ENCODE assay signal across 29 cellular contexts in genomic region chr3:110341047-110341446, GRCh38.
DNase-seq lines count a peak whose midpoint lies in the region; ATAC-seq, FAIRE-seq and TF ChIP-seq lines count a peak whose summit lies in the region.
"Had no signal": no experiment of that assay in that cellular context is flagged by ENCODE, and none has a peak within 500 bp of the region (broad histone marks: within the 10 kb centered on the region; RNA-seq: fewer than 3 reads in every experiment).

No MANE protein-coding gene starts in this region.

- H3K9me3 ChIP-seq in A549 = peaks cover 29% of the 10 kb centered on the region; the same call in 2 of the 3 replicates
- H3K9me3 ChIP-seq in upper lobe of left lung = peaks cover 0 to 6% (median 0%) of the 10 kb centered on the region in 4 donors

- H3K4me1 ChIP-seq in A549 (peaks cover 30% of the 10 kb centered on the region), upper lobe of left lung (no peaks in the 10 kb centered on the region)
- H3K4me1 ChIP-seq: esophagus muscularis mucosa, heart right ventricle, lower lobe of right lung, spleen had no signal

- TF ChIP-seq CTCF in A549 (IDR thresholded peaks at IDR 0.05) = no peak
- TF ChIP-seq CTCF in HFFc6 (IDR thresholded peaks at IDR 0.05) = no peak
- TF ChIP-seq CTCF in foreskin fibroblast (IDR thresholded peaks at IDR 0.05; ENCODE audit: low read depth, low read length) = no peak
- no peak for TF ChIP-seq CTCF in upper lobe of left lung (IDR thresholded peaks at IDR 0.05)

- no peaks in the 10 kb centered on the region for H3K36me3 ChIP-seq in upper lobe of left lung
- H3K36me3 ChIP-seq: esophagus muscularis mucosa, heart right ventricle, lower lobe of right lung, spleen had no signal

- POLR2A ChIA-PET in A549 (lab: Yijun Ruan, JAX) = no interaction called here

- H3K27ac Mint-ChIP-seq in HFFc6 = peak overlapping the region; percentile 19
- H3K27ac Mint-ChIP-seq: GM23338; immature natural killer cell; T-helper 2 cell treated with Interferon-gamma antibody and Interleukin-4, amounts not matched to agents 5 μg/mL and 100 μg/mL, for 36 hours; WTC11 had no signal

- WGBS in A549 (ENCODE audit: missing lambda C conversion rate) = 90% methylated on average over 2 of the region's 2 CpGs
- WGBS in upper lobe of left lung, 2 donors = 86 to 90% methylated on average over 2 of the region's 2 CpGs

- peaks cover 23% of the 10 kb centered on the region for H3K36me3 Mint-ChIP-seq in HFFc6 (ENCODE audit: low read depth)
- H3K36me3 Mint-ChIP-seq: immature natural killer cell had no signal

- peaks cover 47% of the 10 kb centered on the region for H3K4me1 Mint-ChIP-seq in HFFc6 (ENCODE audit: low read depth)
- H3K4me1 Mint-ChIP-seq: GM23338, immature natural killer cell, WTC11 had no signal

- no peak for TF ChIP-seq RAD21 in A549 (conservative IDR thresholded peaks at IDR 0.05 in 1 of 2, IDR thresholded peaks at IDR 0.05 in 1 of 2)

- peaks cover 19% of the 10 kb centered on the region for H3K9me3 Mint-ChIP-seq in HFFc6
- H3K9me3 Mint-ChIP-seq: T-helper 2 cell treated with Interferon-gamma antibody and Interleukin-4, amounts not matched to agents 5 μg/mL and 100 μg/mL, for 36 hours had no signal

- peak; percentile 32 for FAIRE-seq in A549 (lab: Jason Lieb, UNC)
- FAIRE-seq: GM12878, GM19239, K562, urothelium cell line had no signal

- no peaks in the 10 kb centered on the region for H3K27me3 ChIP-seq in upper lobe of left lung
- H3K27me3 ChIP-seq: esophagus muscularis mucosa, heart right ventricle, spleen had no signal

- ATAC-seq in A549 = no peak
- no peak for ATAC-seq in GM18517 (IDR thresholded peaks at IDR 0.05; ENCODE audit: unreplicated experiment)
- no peak for ATAC-seq in upper lobe of left lung (ENCODE audit: low FRiP score in 2 of 2)
- ATAC-seq: GM12878, GM23338, heart right ventricle, K562, lower lobe of right lung, WTC11 had no signal

- H3K4me2 ChIP-seq in A549 = no peak overlapping the region
- H3K4me2 ChIP-seq: GM23338 had no signal

- H3K4me3 ChIP-seq in A549 = no peak overlapping the region
- no peak overlapping the region for H3K4me3 ChIP-seq in foreskin fibroblast (ENCODE audit: low read depth in 1 of 2, low read length in 2 of 2)
- no peak overlapping the region for H3K4me3 ChIP-seq in upper lobe of left lung
- H3K4me3 ChIP-seq: esophagus muscularis mucosa, GM12878, GM23338, heart right ventricle, K562, lower lobe of right lung, spleen had no signal

- TF ChIP-seq POLR2A in A549 (IDR thresholded peaks at IDR 0.05; ENCODE audit: low read length) (no peak), upper lobe of left lung (IDR thresholded peaks at IDR 0.05) (no peak)

- no peaks in the 10 kb centered on the region; the same call in 1 of the 2 replicates for H3K27me3 Mint-ChIP-seq in HFFc6 (ENCODE audit: insufficient read depth)

- no peak for TF ChIP-seq EP300 in A549 (IDR thresholded peaks at IDR 0.05)
- no peak for TF ChIP-seq EP300 in upper lobe of left lung (IDR thresholded peaks at IDR 0.05)

- peak overlapping the region; percentile 4; the same call in 1 of the 2 replicates for H3K4me3 Mint-ChIP-seq in HFFc6
- H3K4me3 Mint-ChIP-seq: GM23338; immature natural killer cell; T-helper 2 cell treated with Interferon-gamma antibody and Interleukin-4, amounts not matched to agents 5 μg/mL and 100 μg/mL, for 36 hours; WTC11 had no signal

- no peak overlapping the region for H3K27ac ChIP-seq in A549
- no peak overlapping the region for H3K27ac ChIP-seq in upper lobe of left lung
- H3K27ac ChIP-seq: C4-2B, esophagus muscularis mucosa, heart right ventricle, lower lobe of right lung, spleen had no signal

- DNase-seq in A549 (ENCODE audit: low read depth in 1 of 2, low spot score in 1 of 2) (no peak), HFFc6 (peak; percentile 54), astrocyte of the hippocampus (ENCODE audit: low read depth, low spot score) (peak; percentile 14), foreskin fibroblast (peak; percentile 47 to 66), LoVo (ENCODE audit: low spot score) (no peak), upper lobe of left lung (no peak), NK-92 (lab: John Stamatoyannopoulos, UW; ENCODE audit: unreplicated experiment) (no peak)
- DNase-seq: activated CD4-positive, alpha-beta T cell treated with anti-CD3 and anti-CD28 coated beads, Interleukin-2, amount 50 U/mL, for 48 hours; effector CD4-positive, alpha-beta T cell; GF-D8; heart right ventricle; immature natural killer cell; lower lobe of right lung; MV-4-11; NCI-H1694 treated with DMSO at 0.1 percent for 48 hours; NCI-H748 treated with DMSO at 0.1 percent for 48 hours; spleen; stimulated activated CD8-positive, alpha-beta memory T cell treated with anti-CD3 and anti-CD28 coated beads, Interleukin-4, amount 100 ng/mL, for 48 hours; substantia nigra had no signal

- CTCF ChIA-PET in A549 (lab: Yijun Ruan, JAX) = no interaction called here

TF ChIP-seq in A549, 52 proteins besides CTCF, POLR2A, EP300 and RAD21:
- TF ChIP-seq POLR2AphosphoS2 (conservative IDR thresholded peaks at IDR 0.05; ENCODE audit: low read length) (no peak), CEBPB (IDR thresholded peaks at IDR 0.05) (no peak), HOXB13 (CRISPR knock-in tag; IDR thresholded peaks at IDR 0.05; ENCODE audit: low read depth) (no peak), RARB (CRISPR knock-in tag; IDR thresholded peaks at IDR 0.05) (no peak), SMC3 (IDR thresholded peaks at IDR 0.05) (no peak), TFCP2L1 (CRISPR knock-in tag; IDR thresholded peaks at IDR 0.05) (no peak), NPAS2 (CRISPR knock-in tag; IDR thresholded peaks at IDR 0.05; ENCODE audit: borderline replicate concordance) (no peak), GATA3 (IDR thresholded peaks at IDR 0.05; ENCODE audit: borderline replicate concordance) (no peak), CBX2 (IDR thresholded peaks at IDR 0.05; ENCODE audit: borderline replicate concordance, low read depth) (no peak), HOXA7 (CRISPR knock-in tag; IDR thresholded peaks at IDR 0.05) (no peak), MAZ (IDR thresholded peaks at IDR 0.05; ENCODE audit: borderline replicate concordance, low read depth, low read length) (no peak), BCL3 (IDR thresholded peaks at IDR 0.05) (no peak), BHLHE40 (IDR thresholded peaks at IDR 0.05; ENCODE audit: low read depth, low read length) (no peak), MAFK (IDR thresholded peaks at IDR 0.05; ENCODE audit: partially characterized antibody) (no peak)
- TF ChIP-seq, protein P1, sequence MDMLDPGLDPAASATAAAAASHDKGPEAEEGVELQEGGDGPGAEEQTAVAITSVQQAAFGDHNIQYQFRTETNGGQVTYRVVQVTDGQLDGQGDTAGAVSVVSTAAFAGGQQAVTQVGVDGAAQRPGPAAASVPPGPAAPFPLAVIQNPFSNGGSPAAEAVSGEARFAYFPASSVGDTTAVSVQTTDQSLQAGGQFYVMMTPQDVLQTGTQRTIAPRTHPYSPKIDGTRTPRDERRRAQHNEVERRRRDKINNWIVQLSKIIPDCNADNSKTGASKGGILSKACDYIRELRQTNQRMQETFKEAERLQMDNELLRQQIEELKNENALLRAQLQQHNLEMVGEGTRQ (IDR thresholded peaks at IDR 0.05) = no peak
- TF ChIP-seq, protein P2, sequence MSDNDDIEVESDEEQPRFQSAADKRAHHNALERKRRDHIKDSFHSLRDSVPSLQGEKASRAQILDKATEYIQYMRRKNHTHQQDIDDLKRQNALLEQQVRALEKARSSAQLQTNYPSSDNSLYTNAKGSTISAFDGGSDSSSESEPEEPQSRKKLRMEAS (IDR thresholded peaks at IDR 0.05) = no peak

Comparison
In these comparisons a context has a peak if more than half of its experiments do, and no peak if none do; other contexts are left out.
1. DNase-seq: peak in HFFc6 (single experiment), astrocyte of the hippocampus (single experiment) and foreskin fibroblast (2 of 2); none in A549 (0 of 2), LoVo (single experiment), upper lobe of left lung (0 of 2) and NK-92 (single experiment).